ENCODE assay signal across 1 cellular context in genomic region chr20:5607490-5607889, GRCh38.
TF ChIP-seq lines count a peak whose summit lies in the region.

No MANE protein-coding gene starts in this region.

TF ChIP-seq in GM12878, 131 proteins besides CTCF, POLR2A, EP300 and RAD21:
- TF ChIP-seq MLLT1 (IDR thresholded peaks at IDR 0.05) (peak; percentile 85), YY1 (IDR thresholded peaks at IDR 0.05; ENCODE audit: low read depth, low read length) (peak; percentile 78)
TF ChIP-seq in GM12878: peak in this region for 2; not testable (repeated sequence) for 129.
